In the genomic region with DNA sequence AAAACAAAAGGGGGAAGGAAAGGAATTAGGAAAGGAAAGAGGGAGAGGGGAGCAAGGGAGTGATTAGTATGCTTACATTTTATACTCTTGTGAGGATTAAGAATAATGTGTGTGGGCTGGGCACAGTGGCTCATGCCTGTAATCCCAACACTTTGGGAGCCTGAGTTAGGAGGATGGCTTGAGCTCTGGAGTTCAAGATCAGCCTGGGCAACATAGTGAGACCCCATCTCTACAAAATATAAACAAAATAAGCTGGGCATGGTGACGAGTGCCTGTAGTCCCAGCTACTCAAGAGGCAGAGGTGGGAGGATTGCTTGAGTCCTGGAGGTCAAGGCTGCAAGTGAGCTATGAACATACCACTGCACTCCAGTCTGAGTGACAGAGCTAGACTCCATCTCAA, we compare ENCODE assay signal across 1 cellular context.
TF ChIP-seq lines count a peak whose summit lies in the region.

No MANE protein-coding gene starts in this region.

TF ChIP-seq in H1, 55 proteins besides CTCF, POLR2A, EP300 and RAD21:
- TF ChIP-seq EZH2 (IDR thresholded peaks at IDR 0.05; ENCODE audit: low read depth, low read length, severe bottlenecking) (no peak), CHD2 (IDR thresholded peaks at IDR 0.05; ENCODE audit: low read length) (no peak), TAF1 (IDR thresholded peaks at IDR 0.05; ENCODE audit: low read depth, low read length) (no peak), KDM4A (IDR thresholded peaks at IDR 0.05; ENCODE audit: low read depth, low read length, severe bottlenecking) (no peak), SUZ12 (IDR thresholded peaks at IDR 0.05; ENCODE audit: low read length) (no peak), BCL11A (IDR thresholded peaks at IDR 0.05; ENCODE audit: low read depth in 2 of 2, low read length in 2 of 2) (no peak), SIRT6 (IDR thresholded peaks at IDR 0.05; ENCODE audit: low read length) (no peak), CHD1 (IDR thresholded peaks at IDR 0.05; ENCODE audit: low read depth, low read length) (no peak), RNF2 (IDR thresholded peaks at IDR 0.05; ENCODE audit: borderline replicate concordance, low read depth, low read length, missing control alignments, poor library complexity, severe bottlenecking) (no peak), GABPA (IDR thresholded peaks at IDR 0.05; ENCODE audit: borderline replicate concordance, insufficient read depth, low read length) (no peak), CBX8 (IDR thresholded peaks at IDR 0.05; ENCODE audit: borderline replicate concordance, low read depth, low read length) (no peak)
- TF ChIP-seq, protein P1, sequence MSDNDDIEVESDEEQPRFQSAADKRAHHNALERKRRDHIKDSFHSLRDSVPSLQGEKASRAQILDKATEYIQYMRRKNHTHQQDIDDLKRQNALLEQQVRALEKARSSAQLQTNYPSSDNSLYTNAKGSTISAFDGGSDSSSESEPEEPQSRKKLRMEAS (IDR thresholded peaks at IDR 0.05) = no peak
